33 cellular contexts compared by ENCODE assay signal in genomic region chr19:17232258-17232657, GRCh38. TPM values are rescaled to one million over a fixed set of nuclear protein-coding genes. Genes with fewer than 3 reads are reported as not detected.
"Had no signal": no experiment of that assay in that cellular context is flagged by ENCODE, and none has a peak within 500 bp of the region (broad histone marks: within the 10 kb centered on the region; RNA-seq: fewer than 3 reads in every experiment).

No MANE protein-coding gene starts in this region.

- H3K27ac ChIP-seq: VCaP had no signal

- H3K4me3 Mint-ChIP-seq: activated CD4-positive, alpha-beta memory T cell treated with anti-CD3 and anti-CD28 coated beads, Interleukin-2, amount 10 ng/mL, durations not matched to agents 7 days and 5 days; activated CD8-positive, alpha-beta memory T cell treated with anti-CD3 and anti-CD28 coated beads, Interleukin-2, amount 10 ng/mL, durations not matched to agents 7 days and 5 days; activated naive CD4-positive, alpha-beta T cell treated with anti-CD3 and anti-CD28 coated beads, Interleukin-2, amount 10 ng/mL, durations not matched to agents 7 days and 5 days; activated naive CD8-positive, alpha-beta T cell; activated naive CD8-positive, alpha-beta T cell treated with anti-CD3 and anti-CD28 coated beads, Interleukin-2, amount 50 U/mL, for 24 hours; brain; T-cell; T-helper 17 cell had no signal

- H3K36me3 Mint-ChIP-seq: activated CD8-positive, alpha-beta memory T cell treated with anti-CD3 and anti-CD28 coated beads, Interleukin-2, amount 10 ng/mL, durations not matched to agents 7 days and 5 days; activated naive CD8-positive, alpha-beta T cell; T-cell had no signal

- H3K9me3 Mint-ChIP-seq: activated CD4-positive, alpha-beta memory T cell treated with anti-CD3 and anti-CD28 coated beads, Interleukin-2, amount 10 ng/mL, durations not matched to agents 7 days and 5 days; activated naive CD4-positive, alpha-beta T cell treated with anti-CD3 and anti-CD28 coated beads, Interleukin-2, amount 10 ng/mL, durations not matched to agents 7 days and 5 days; activated naive CD8-positive, alpha-beta T cell treated with anti-CD3 and anti-CD28 coated beads, Interleukin-2, amount 50 U/mL, for 24 hours; brain; T-cell had no signal

- DNase-seq: activated CD4-positive, alpha-beta memory T cell treated with anti-CD3 and anti-CD28 coated beads, Interleukin-2, amount 10 ng/mL, durations not matched to agents 7 days and 5 days; activated CD4-positive, alpha-beta T cell treated with anti-CD3 and anti-CD28 coated beads for 1 hour; activated CD4-positive, alpha-beta T cell treated with anti-CD3 and anti-CD28 coated beads for 48 hours; activated CD4-positive, CD25-positive, alpha-beta regulatory T cell; activated CD8-positive, alpha-beta memory T cell treated with anti-CD3 and anti-CD28 coated beads for 24 hours; activated CD8-positive, alpha-beta memory T cell treated with anti-CD3 and anti-CD28 coated beads, Interleukin-2, amount 10 ng/mL, durations not matched to agents 7 days and 5 days; activated CD8-positive, alpha-beta memory T cell treated with anti-CD3 and anti-CD28 coated beads, Interleukin-2, amount 50 U/mL, for 48 hours; activated effector memory CD4-positive, alpha-beta T cell treated with Interleukin-2 at 50 U/mL for 16 hours; activated naive CD4-positive, alpha-beta T cell treated with anti-CD3 and anti-CD28 coated beads, Interleukin-2, amount 10 ng/mL, durations not matched to agents 7 days and 5 days; activated naive CD8-positive, alpha-beta T cell treated with anti-CD3 and anti-CD28 coated beads, Interleukin-2, amount 50 U/mL, for 24 hours; activated T-cell treated with anti-CD3 and anti-CD28 coated beads, Interleukin-2, amount 50 U/mL, for 48 hours; anterior cingulate cortex; caudate nucleus; NCI-H1105; NCI-H1417 treated with DMSO at 0.1 percent for 48 hours; NCI-H187 treated with DMSO at 0.1 percent for 48 hours; NCI-H2081; NCI-H226; NCI-H446 treated with DMSO at 0.1 percent for 48 hours; NCI-H524 treated with DMSO at 0.1 percent for 48 hours; NK-92 treated with Interleukin-12 subunit alpha and Interleukin-12 subunit beta, amount 100 ng/mL, for 24 hours; OCI-M1; SHP77; T-cell; T-helper 17 cell; T-helper 9 cell had no signal

- H3K27me3 Mint-ChIP-seq: activated CD4-positive, alpha-beta memory T cell treated with anti-CD3 and anti-CD28 coated beads, Interleukin-2, amount 10 ng/mL, durations not matched to agents 7 days and 5 days; activated CD8-positive, alpha-beta memory T cell treated with anti-CD3 and anti-CD28 coated beads, Interleukin-2, amount 10 ng/mL, durations not matched to agents 7 days and 5 days; activated naive CD4-positive, alpha-beta T cell treated with anti-CD3 and anti-CD28 coated beads, Interleukin-2, amount 10 ng/mL, durations not matched to agents 7 days and 5 days; activated naive CD8-positive, alpha-beta T cell; activated naive CD8-positive, alpha-beta T cell treated with anti-CD3 and anti-CD28 coated beads, Interleukin-2, amount 50 U/mL, for 24 hours; brain; T-cell; T-helper 17 cell had no signal

- ATAC-seq: activated CD8-positive, alpha-beta memory T cell treated with anti-CD3 and anti-CD28 coated beads, Interleukin-2, amount 10 ng/mL, durations not matched to agents 7 days and 5 days; activated naive CD8-positive, alpha-beta T cell treated with anti-CD3 and anti-CD28 coated beads, Interleukin-2, amount 50 U/mL, for 24 hours; SK-N-SH treated with all-trans-retinoic acid at 6 μM for 48 hours; T-cell; T-helper 17 cell had no signal

- H3K27ac Mint-ChIP-seq: activated CD4-positive, alpha-beta memory T cell treated with anti-CD3 and anti-CD28 coated beads, Interleukin-2, amount 10 ng/mL, durations not matched to agents 7 days and 5 days; activated CD8-positive, alpha-beta memory T cell treated with anti-CD3 and anti-CD28 coated beads, Interleukin-2, amount 10 ng/mL, durations not matched to agents 7 days and 5 days; activated naive CD4-positive, alpha-beta T cell treated with anti-CD3 and anti-CD28 coated beads, Interleukin-2, amount 10 ng/mL, durations not matched to agents 7 days and 5 days; activated naive CD8-positive, alpha-beta T cell; activated naive CD8-positive, alpha-beta T cell treated with anti-CD3 and anti-CD28 coated beads, Interleukin-2, amount 50 U/mL, for 24 hours; T-cell; T-helper 17 cell had no signal

RNA-seq across cellular contexts. Expression of gene USHBP1, which starts 32.3 kb away (rescaled TPM):
- total RNA-seq: activated CD8-positive, alpha-beta memory T cell treated with anti-CD3 and anti-CD28 coated beads, Interleukin-2, amount 10 ng/mL, durations not matched to agents 7 days and 5 days; bronchial epithelial cell; MCF 10A; SK-MEL-5 had no signal
